30 cellular contexts compared by ENCODE assay signal in genomic region chr15:75791337-75791713, GRCh38.
"Had no signal": no experiment of that assay in that cellular context is flagged by ENCODE, and none has a peak within 500 bp of the region (broad histone marks: within the 10 kb centered on the region; RNA-seq: fewer than 3 reads in every experiment).

No MANE protein-coding gene starts in this region.

- H3K4me1 ChIP-seq: heart right ventricle, left lung, lower lobe of right lung, parathyroid adenoma, right atrium auricular region, right lobe of liver, suprapubic skin, tibial artery, vagina had no signal

- H2AFZ ChIP-seq: hepatocyte, parathyroid adenoma had no signal

- DNase-seq: heart right ventricle; kidney glomerular epithelial cell; left cardiac atrium; left lung; lower lobe of right lung; mammary epithelial cell; mesenchymal stem cell; naive B cell; natural killer cell; occipital lobe; right lobe of liver; stimulated activated CD4-positive, alpha-beta T cell treated with anti-CD3 and anti-CD28 coated beads, Interleukin-12 subunit alpha, Interleukin-12 subunit beta, amount 100 ng/mL, for 4 hours; stimulated activated CD4-positive, alpha-beta T cell treated with anti-CD3 and anti-CD28 coated beads, Interleukin-15, amount 100 ng/mL, for 24 hours; stimulated activated CD4-positive, alpha-beta T cell treated with anti-CD3 and anti-CD28 coated beads, Interleukin-2, amount 100 ng/mL, for 24 hours; stimulated activated CD4-positive, alpha-beta T cell treated with anti-CD3 and anti-CD28 coated beads, Interleukin-4, amount 100 ng/mL, for 24 hours; stimulated activated naive CD4-positive, alpha-beta T cell; tibial artery; trophoblast cell had no signal

- H3K36me3 Mint-ChIP-seq: mesothelial cell of epicardium; naive B cell; natural killer cell; stimulated activated effector memory CD8-positive, alpha-beta T cell treated with anti-CD3 and anti-CD28 coated beads, Interleukin-12 subunit alpha, Interleukin-12 subunit beta, amount 100 ng/mL, for 72 hours had no signal

- H3K27me3 ChIP-seq: hepatocyte, right atrium auricular region, right lobe of liver had no signal

- H3K4me3 Mint-ChIP-seq: mesothelial cell of epicardium; naive B cell; natural killer cell; stimulated activated effector memory CD8-positive, alpha-beta T cell treated with anti-CD3 and anti-CD28 coated beads, Interleukin-12 subunit alpha, Interleukin-12 subunit beta, amount 100 ng/mL, for 72 hours; stimulated activated naive CD8-positive, alpha-beta T cell treated with anti-CD3 and anti-CD28 coated beads, Interleukin-15, Interleukin-2, amounts not matched to agents 100 ng/mL and 50 ng/mL, for 24 hours had no signal

- H3K9me3 Mint-ChIP-seq: mesothelial cell of epicardium; naive B cell; natural killer cell; stimulated activated effector memory CD8-positive, alpha-beta T cell treated with anti-CD3 and anti-CD28 coated beads, Interleukin-12 subunit alpha, Interleukin-12 subunit beta, amount 100 ng/mL, for 72 hours; stimulated activated naive CD8-positive, alpha-beta T cell treated with anti-CD3 and anti-CD28 coated beads, Interleukin-15, Interleukin-2, amounts not matched to agents 100 ng/mL and 50 ng/mL, for 24 hours had no signal

- H3K9me3 ChIP-seq: heart right ventricle, left lung, lower lobe of right lung, neutrophil, right atrium auricular region, right lobe of liver, suprapubic skin, thoracic aorta, tibial artery, vagina had no signal

- H3K9ac ChIP-seq: parathyroid adenoma had no signal

- H3K4me1 Mint-ChIP-seq: mesothelial cell of epicardium; natural killer cell; stimulated activated effector memory CD8-positive, alpha-beta T cell treated with anti-CD3 and anti-CD28 coated beads, Interleukin-12 subunit alpha, Interleukin-12 subunit beta, amount 100 ng/mL, for 72 hours had no signal

- H3K79me2 ChIP-seq: hepatocyte, parathyroid adenoma had no signal

- H3K27ac Mint-ChIP-seq: mesothelial cell of epicardium; naive B cell; natural killer cell; progenitor cell of endocrine pancreas; stimulated activated effector memory CD8-positive, alpha-beta T cell treated with anti-CD3 and anti-CD28 coated beads, Interleukin-12 subunit alpha, Interleukin-12 subunit beta, amount 100 ng/mL, for 72 hours; stimulated activated naive CD8-positive, alpha-beta T cell treated with anti-CD3 and anti-CD28 coated beads, Interleukin-15, Interleukin-2, amounts not matched to agents 100 ng/mL and 50 ng/mL, for 24 hours had no signal

- H3K36me3 ChIP-seq: heart right ventricle, left lung, lower lobe of right lung, neutrophil, right atrium auricular region, right lobe of liver, suprapubic skin, thoracic aorta, tibial artery, vagina had no signal

- H3K4me3 ChIP-seq: heart right ventricle, hepatocyte, left lung, lower lobe of right lung, right atrium auricular region, right lobe of liver, smooth muscle cell, suprapubic skin, thoracic aorta, tibial artery, vagina had no signal

- H3K4me2 ChIP-seq: hepatocyte, smooth muscle cell had no signal

- H3K27ac ChIP-seq: heart right ventricle, hepatocyte, left lung, lower lobe of right lung, neutrophil, parathyroid adenoma, right atrium auricular region, right lobe of liver, suprapubic skin, thoracic aorta, tibial artery, vagina had no signal
